In the genomic region with DNA sequence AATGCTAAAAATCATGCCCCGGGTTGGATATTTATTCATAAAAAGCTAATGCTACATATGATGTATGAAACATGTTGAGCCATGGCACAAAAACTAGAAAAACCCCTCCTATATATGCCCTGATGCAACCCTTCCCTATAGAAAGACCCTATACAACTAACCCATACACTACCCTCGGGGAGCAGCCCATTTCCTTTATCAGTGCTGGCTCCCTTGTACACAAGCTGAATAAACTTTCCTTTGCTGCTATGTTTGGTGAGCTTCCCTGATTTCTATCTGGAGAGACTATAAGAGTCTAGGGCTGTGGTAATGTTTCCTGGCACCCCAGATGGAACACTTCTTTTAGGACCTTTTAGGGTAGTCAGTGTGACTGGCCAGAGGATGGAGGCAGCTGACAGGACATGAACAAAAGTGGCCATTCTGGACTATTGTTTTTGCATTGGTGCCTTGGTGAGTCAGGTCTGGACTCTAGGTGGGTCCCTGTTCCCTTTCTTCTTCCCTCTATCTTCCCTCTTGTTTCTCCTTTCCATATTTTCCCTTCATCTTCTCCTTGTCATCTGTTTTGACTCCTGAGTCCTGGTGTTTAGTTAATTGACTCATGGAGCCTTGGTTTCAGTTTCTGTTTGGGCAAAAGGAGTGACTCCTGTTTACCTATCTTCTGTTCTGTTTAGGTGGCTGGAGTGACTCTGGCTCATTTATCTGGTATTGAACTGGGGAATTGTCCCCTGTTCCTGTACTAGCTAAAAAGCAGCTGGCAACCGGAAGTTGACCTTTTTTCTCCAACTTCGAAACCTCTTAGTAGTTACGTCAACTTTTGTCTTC, we compare ENCODE assay signal across 18 cellular contexts.
DNase-seq lines count a peak whose midpoint lies in the region; ATAC-seq and TF ChIP-seq lines count a peak whose summit lies in the region.
"Had no signal": no experiment of that assay in that cellular context is flagged by ENCODE, and none has a peak within 500 bp of the region (broad histone marks: within the 10 kb centered on the region; RNA-seq: fewer than 3 reads in every experiment).

No MANE protein-coding gene starts in this region.

- H3K27ac ChIP-seq in DND-41 (ENCODE audit: low read length) (no peak overlapping the region), SK-N-SH (ENCODE audit: low read depth in 2 of 2, low read length in 1 of 2) (no peak overlapping the region), liver (ENCODE audit: low read depth in 1 of 2, low read length in 2 of 2) (peak overlapping the region; percentile 29 to 36)
- H3K27ac ChIP-seq: heart right ventricle, HL-60, spleen, stomach had no signal

- CTCF ChIA-PET in SK-N-SH (lab: Yijun Ruan, JAX) = interaction anchor here (1.5 kb wide), 1 partner anchor 11 kb away, joined by 3 read pairs; no protein-coding TSS in a partner anchor

- H3K9ac ChIP-seq in DND-41 (ENCODE audit: low read depth, low read length) = no peak overlapping the region
- no peak overlapping the region for H3K9ac ChIP-seq in SK-N-SH
- no peak overlapping the region for H3K9ac ChIP-seq in liver (ENCODE audit: low read depth in 1 of 2, low read length in 2 of 2)

- H2AFZ ChIP-seq in DND-41 (ENCODE audit: low read depth, low read length) = peak overlapping the region; percentile 26
- H2AFZ ChIP-seq in SK-N-SH (ENCODE audit: low read depth) = no peak overlapping the region

- H3K27me3 ChIP-seq in DND-41 (ENCODE audit: insufficient read depth, low read length, poor library complexity) (no peaks in the 10 kb centered on the region), SK-N-SH (ENCODE audit: insufficient read depth) (no peaks in the 10 kb centered on the region), liver (ENCODE audit: control insufficient read depth in 4 of 4, insufficient read depth in 4 of 4, low read length in 3 of 4) (no peaks in the 10 kb centered on the region)
- H3K27me3 ChIP-seq: heart right ventricle, spleen, stomach had no signal

- no peaks in the 10 kb centered on the region for H3K9me3 ChIP-seq in DND-41 (ENCODE audit: insufficient read depth, low read length, severe bottlenecking)
- H3K9me3 ChIP-seq in SK-N-SH = no peaks in the 10 kb centered on the region
- no peaks in the 10 kb centered on the region for H3K9me3 ChIP-seq in liver (ENCODE audit: control insufficient read depth in 4 of 4, low read length in 3 of 4)
- H3K9me3 ChIP-seq: stomach had no signal

- TF ChIP-seq EP300 in SK-N-SH (IDR thresholded peaks at IDR 0.05; ENCODE audit: borderline replicate concordance in 1 of 2, low read depth in 1 of 2, low read length in 1 of 2) = no peak

- no peak for TF ChIP-seq CTCF in DND-41 (IDR thresholded peaks at IDR 0.05; ENCODE audit: borderline replicate concordance, extremely low read depth, low read length, poor library complexity, severe bottlenecking)
- TF ChIP-seq CTCF in SK-N-SH (IDR thresholded peaks at IDR 0.05) = no peak
- TF ChIP-seq CTCF in liver (IDR thresholded peaks at IDR 0.05; ENCODE audit: low read depth, low read length, missing input control) = no peak

- peak; percentile 22; the same call in 1 of the 3 replicates for ATAC-seq in DND-41 (ENCODE audit: insufficient read depth, low read depth)
- no peak for ATAC-seq in HG03045 (IDR thresholded peaks at IDR 0.05; ENCODE audit: unreplicated experiment)
- ATAC-seq: activated CD8-positive, alpha-beta memory T cell treated with anti-CD3 and anti-CD28 coated beads, Interleukin-2, amount 10 ng/mL, durations not matched to agents 7 days and 5 days; heart right ventricle had no signal

- POLR2A ChIA-PET in SK-N-SH (lab: Yijun Ruan, JAX) = no interaction called here

- no peaks in the 10 kb centered on the region for H3K9me2 ChIP-seq in SK-N-SH

- H3K79me2 ChIP-seq in DND-41 (ENCODE audit: insufficient read depth, low read length) (no peaks in the 10 kb centered on the region), SK-N-SH (ENCODE audit: insufficient read depth) (no peaks in the 10 kb centered on the region)

- no peaks in the 10 kb centered on the region; the same call in 1 of the 2 replicates for H4K20me1 ChIP-seq in DND-41 (ENCODE audit: insufficient read depth, low read length)
- no peaks in the 10 kb centered on the region for H4K20me1 ChIP-seq in SK-N-SH (ENCODE audit: insufficient read depth)

- H3K4me1 ChIP-seq in DND-41 (ENCODE audit: insufficient read depth, low read length) (no peaks in the 10 kb centered on the region), SK-N-SH (ENCODE audit: control insufficient read depth in 1 of 2, insufficient read depth in 2 of 2, low read depth in 1 of 2, low read length in 1 of 2) (no peaks in the 10 kb centered on the region; a peak in 1 of 4 replicates), liver (ENCODE audit: control insufficient read depth in 4 of 4, insufficient read depth in 4 of 4, low read length in 3 of 4) (peaks cover 0 to 9% (median 0%) of the 10 kb centered on the region in 4 donors)
- H3K4me1 ChIP-seq: spleen had no signal

- DNase-seq in DND-41 = no peak
- peak; percentile 27 for DNase-seq in HPDE6-E6E7 (ENCODE audit: extremely low spot score)
- DNase-seq in SK-N-SH = no peak
- no peak for DNase-seq in ecto neural progenitor cell (ENCODE audit: low spot score)
- DNase-seq in NOMO-1 treated with DMSO at 0.1 percent for 48 hours (lab: John Stamatoyannopoulos, UW; ENCODE audit: unreplicated experiment) = no peak
- DNase-seq in UCSD-AML1 (lab: John Stamatoyannopoulos, UW; ENCODE audit: unreplicated experiment) = no peak
- DNase-seq: activated B cell treated with CpG ODN at 0.5 μM for 24 hours; activated CD8-positive, alpha-beta memory T cell treated with anti-CD3 and anti-CD28 coated beads, Interleukin-2, amount 10 ng/mL, durations not matched to agents 7 days and 5 days; dermis blood vessel endothelial cell; EL; heart right ventricle; kidney glomerular epithelial cell; NCI-H2107; spleen; stomach had no signal

- TF ChIP-seq RAD21 in SK-N-SH (IDR thresholded peaks at IDR 0.05; ENCODE audit: low read length) (no peak), liver (IDR thresholded peaks at IDR 0.05) (no peak)

- no peaks in the 10 kb centered on the region for H3F3A ChIP-seq in SK-N-SH (replicated peaks; ENCODE audit: insufficient read depth)

- H3K4me2 ChIP-seq in DND-41 (ENCODE audit: insufficient read depth, low read length) = peak overlapping the region; percentile 36; the same call in 1 of the 2 replicates
- peak overlapping the region; percentile 33; the same call in 1 of the 2 replicates for H3K4me2 ChIP-seq in SK-N-SH

- H3K4me3 ChIP-seq in DND-41 (ENCODE audit: low read depth in 1 of 2, low read length in 2 of 2) (no peak overlapping the region), SK-N-SH (ENCODE audit: low read depth in 2 of 2, low read length in 1 of 2) (no peak overlapping the region; a peak in 1 of 4 replicates), liver (ENCODE audit: low read depth in 1 of 3, low read length in 3 of 3) (peak overlapping the region; percentile 11 to 66 (median 56))
- H3K4me3 ChIP-seq: heart right ventricle, spleen had no signal

- 75% methylated on average over 5 of the region's 5 CpGs for WGBS in SK-N-SH (ENCODE audit: low lambda C conversion rate)
- WGBS in liver = 59% methylated on average over 5 of the region's 5 CpGs

- no peaks in the 10 kb centered on the region for H3K36me3 ChIP-seq in DND-41 (ENCODE audit: insufficient read depth, low read length)
- no peaks in the 10 kb centered on the region for H3K36me3 ChIP-seq in SK-N-SH (replicated peaks in 1 of 2; ENCODE audit: control insufficient read depth in 1 of 2, insufficient read depth in 2 of 2, low read length in 1 of 2)
- no peaks in the 10 kb centered on the region for H3K36me3 ChIP-seq in liver (ENCODE audit: control insufficient read depth in 4 of 4, insufficient read depth in 3 of 4, low read depth in 1 of 4, low read length in 3 of 4)
- H3K36me3 ChIP-seq: heart right ventricle, spleen, stomach had no signal

TF ChIP-seq in SK-N-SH, 30 proteins besides CTCF, POLR2A, EP300 and RAD21 (continues in another document):
- TF ChIP-seq ELF1 (IDR thresholded peaks at IDR 0.05) (no peak), USF1 (IDR thresholded peaks at IDR 0.05; ENCODE audit: borderline replicate concordance, low read depth) (no peak), NFIC (IDR thresholded peaks at IDR 0.05; ENCODE audit: borderline replicate concordance) (no peak)
- TF ChIP-seq, protein P1, sequence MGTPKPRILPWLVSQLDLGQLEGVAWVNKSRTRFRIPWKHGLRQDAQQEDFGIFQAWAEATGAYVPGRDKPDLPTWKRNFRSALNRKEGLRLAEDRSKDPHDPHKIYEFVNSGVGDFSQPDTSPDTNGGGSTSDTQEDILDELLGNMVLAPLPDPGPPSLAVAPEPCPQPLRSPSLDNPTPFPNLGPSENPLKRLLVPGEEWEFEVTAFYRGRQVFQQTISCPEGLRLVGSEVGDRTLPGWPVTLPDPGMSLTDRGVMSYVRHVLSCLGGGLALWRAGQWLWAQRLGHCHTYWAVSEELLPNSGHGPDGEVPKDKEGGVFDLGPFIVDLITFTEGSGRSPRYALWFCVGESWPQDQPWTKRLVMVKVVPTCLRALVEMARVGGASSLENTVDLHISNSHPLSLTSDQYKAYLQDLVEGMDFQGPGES (IDR thresholded peaks at IDR 0.05; ENCODE audit: low read depth, low read length) = no peak

TF ChIP-seq in liver, 16 proteins besides CTCF, POLR2A, EP300 and RAD21:
- TF ChIP-seq, protein P2, sequence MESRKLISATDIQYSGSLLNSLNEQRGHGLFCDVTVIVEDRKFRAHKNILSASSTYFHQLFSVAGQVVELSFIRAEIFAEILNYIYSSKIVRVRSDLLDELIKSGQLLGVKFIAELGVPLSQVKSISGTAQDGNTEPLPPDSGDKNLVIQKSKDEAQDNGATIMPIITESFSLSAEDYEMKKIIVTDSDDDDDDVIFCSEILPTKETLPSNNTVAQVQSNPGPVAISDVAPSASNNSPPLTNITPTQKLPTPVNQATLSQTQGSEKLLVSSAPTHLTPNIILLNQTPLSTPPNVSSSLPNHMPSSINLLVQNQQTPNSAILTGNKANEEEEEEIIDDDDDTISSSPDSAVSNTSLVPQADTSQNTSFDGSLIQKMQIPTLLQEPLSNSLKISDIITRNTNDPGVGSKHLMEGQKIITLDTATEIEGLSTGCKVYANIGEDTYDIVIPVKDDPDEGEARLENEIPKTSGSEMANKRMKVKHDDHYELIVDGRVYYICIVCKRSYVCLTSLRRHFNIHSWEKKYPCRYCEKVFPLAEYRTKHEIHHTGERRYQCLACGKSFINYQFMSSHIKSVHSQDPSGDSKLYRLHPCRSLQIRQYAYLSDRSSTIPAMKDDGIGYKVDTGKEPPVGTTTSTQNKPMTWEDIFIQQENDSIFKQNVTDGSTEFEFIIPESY (IDR thresholded peaks at IDR 0.05) = no peak
- TF ChIP-seq SP1 (IDR thresholded peaks at IDR 0.05) = peak; percentile 4
- no peak for TF ChIP-seq YY1 (IDR thresholded peaks at IDR 0.05)
- no peak for TF ChIP-seq HNF4A (conservative IDR thresholded peaks at IDR 0.05)

Comparison
In these comparisons a context has a peak if more than half of its experiments do, and no peak if none do; other contexts are left out.
1. H3K27ac ChIP-seq: peak in liver (2 of 2); none in DND-41 (single experiment) and SK-N-SH (0 of 2).
2. H3K4me3 ChIP-seq: peak in liver (3 of 3); none in DND-41 (0 of 2) and SK-N-SH (0 of 2).